Comparison of ENCODE assay signal across 8 cellular contexts in genomic region chr18:63676526-63676925, GRCh38. TPM values are rescaled to one million over a fixed set of nuclear protein-coding genes. Genes with fewer than 3 reads are reported as not detected.
DNase-seq lines count a peak whose midpoint lies in the region; ATAC-seq lines count a peak whose summit lies in the region.

No MANE protein-coding gene starts in this region.

- no peaks in the 10 kb centered on the region for H3K4me1 Mint-ChIP-seq in activated naive CD4-positive, alpha-beta T cell treated with anti-CD3 and anti-CD28 coated beads for 36 hours (ENCODE audit: low read depth)
- H3K4me1 Mint-ChIP-seq in activated T-cell treated with anti-CD3 and anti-CD28 coated beads, Interleukin-2, amount 50 U/mL, for 72 hours (ENCODE audit: low read depth): no peaks in the 10 kb centered on the region

- no peak overlapping the region for H3K27ac Mint-ChIP-seq in activated naive CD4-positive, alpha-beta T cell treated with anti-CD3 and anti-CD28 coated beads for 36 hours
- no peak overlapping the region for H3K27ac Mint-ChIP-seq in activated naive CD4-positive, alpha-beta T cell treated with anti-CD3 and anti-CD28 coated beads, Interleukin-2, amount 50 U/mL, for 72 hours
- no peak overlapping the region for H3K27ac Mint-ChIP-seq in activated T-cell treated with anti-CD3 and anti-CD28 coated beads, Interleukin-2, amount 50 U/mL, for 72 hours

- H3K36me3 Mint-ChIP-seq in activated naive CD4-positive, alpha-beta T cell treated with anti-CD3 and anti-CD28 coated beads for 36 hours (ENCODE audit: low read depth): no peaks in the 10 kb centered on the region
- no peaks in the 10 kb centered on the region for H3K36me3 Mint-ChIP-seq in activated naive CD4-positive, alpha-beta T cell treated with anti-CD3 and anti-CD28 coated beads, Interleukin-2, amount 50 U/mL, for 72 hours
- H3K36me3 Mint-ChIP-seq in activated T-cell treated with anti-CD3 and anti-CD28 coated beads, Interleukin-2, amount 50 U/mL, for 72 hours (ENCODE audit: insufficient read depth in 2 of 2): no peaks in the 10 kb centered on the region

- DNase-seq in activated naive CD4-positive, alpha-beta T cell treated with anti-CD3 and anti-CD28 coated beads for 36 hours: peak; percentile 4
- DNase-seq in activated naive CD4-positive, alpha-beta T cell treated with anti-CD3 and anti-CD28 coated beads, Interleukin-2, amount 50 U/mL, for 72 hours (ENCODE audit: low spot score in 2 of 2): no peak
- DNase-seq in SK-N-DZ (ENCODE audit: low spot score) (peak; percentile 7), renal cortical epithelial cell (ENCODE audit: low read depth) (peak; percentile 36), NCI-H2081 treated with DMSO at 0.1 percent for 48 hours (lab: John Stamatoyannopoulos, UW) (no peak)
- no peak for DNase-seq in activated T-cell treated with anti-CD3 and anti-CD28 coated beads, Interleukin-2, amount 50 U/mL, for 72 hours

- no peaks in the 10 kb centered on the region for H3K9me3 Mint-ChIP-seq in activated naive CD4-positive, alpha-beta T cell treated with anti-CD3 and anti-CD28 coated beads for 36 hours
- peaks cover 0 to 9% of the 10 kb centered on the region in 2 donors for H3K9me3 Mint-ChIP-seq in activated naive CD4-positive, alpha-beta T cell treated with anti-CD3 and anti-CD28 coated beads, Interleukin-2, amount 50 U/mL, for 72 hours
- H3K9me3 Mint-ChIP-seq in activated T-cell treated with anti-CD3 and anti-CD28 coated beads, Interleukin-2, amount 50 U/mL, for 72 hours: no peaks in the 10 kb centered on the region

- H3K4me3 Mint-ChIP-seq in activated naive CD4-positive, alpha-beta T cell treated with anti-CD3 and anti-CD28 coated beads for 36 hours: no peak overlapping the region
- no peak overlapping the region for H3K4me3 Mint-ChIP-seq in activated T-cell treated with anti-CD3 and anti-CD28 coated beads, Interleukin-2, amount 50 U/mL, for 72 hours

- no peak for ATAC-seq in activated naive CD4-positive, alpha-beta T cell treated with anti-CD3 and anti-CD28 coated beads, Interleukin-2, amount 50 U/mL, for 72 hours
- ATAC-seq in HG03342 (IDR thresholded peaks at IDR 0.05; ENCODE audit: unreplicated experiment) (peak; percentile 81), HG03097 (IDR thresholded peaks at IDR 0.05; ENCODE audit: low FRiP score, unreplicated experiment) (no peak)
- no peak for ATAC-seq in activated T-cell treated with anti-CD3 and anti-CD28 coated beads, Interleukin-2, amount 50 U/mL, for 72 hours (replicated peaks in 1 of 2)

- CTCF ChIA-PET in activated naive CD4-positive, alpha-beta T cell treated with anti-CD3 and anti-CD28 coated beads for 36 hours (lab: Charles Lee): no interaction called here

- intact Hi-C loops in activated naive CD4-positive, alpha-beta T cell treated with anti-CD3 and anti-CD28 coated beads for 36 hours (cut with micrococcal nuclease): loop anchor here (5.0 kb wide), 1 partner anchor 159 kb away; no protein-coding TSS in a partner anchor

- H3K27me3 Mint-ChIP-seq in activated naive CD4-positive, alpha-beta T cell treated with anti-CD3 and anti-CD28 coated beads for 36 hours (ENCODE audit: low read depth): peaks cover 2% of the 10 kb centered on the region
- H3K27me3 Mint-ChIP-seq in activated T-cell treated with anti-CD3 and anti-CD28 coated beads, Interleukin-2, amount 50 U/mL, for 72 hours (ENCODE audit: low read depth): no peaks in the 10 kb centered on the region

RNA-seq across cellular contexts. Expression of gene SERPINB3, which starts 14.8 kb away (rescaled TPM):
- total RNA-seq in activated naive CD4-positive, alpha-beta T cell treated with anti-CD3 and anti-CD28 coated beads for 36 hours: not detected
- not detected for total RNA-seq in activated naive CD4-positive, alpha-beta T cell treated with anti-CD3 and anti-CD28 coated beads, Interleukin-2, amount 50 U/mL, for 72 hours
- 0.39 TPM in 1 of 2 replicates, not detected in the other for polyA plus RNA-seq in SK-N-DZ (2014; cell fraction: cytosol; rRNA removed)
- not detected in 2 replicates for polyA plus RNA-seq in SK-N-DZ (2014; cell fraction: nucleus; rRNA removed)
- total RNA-seq in renal cortical epithelial cell: 0.40 and 1.9 TPM in 2 replicates
- total RNA-seq in activated T-cell treated with anti-CD3 and anti-CD28 coated beads, Interleukin-2, amount 50 U/mL, for 72 hours: not detected

RNA-seq across cellular contexts. Expression of gene SERPINB11, which starts 26.2 kb away (rescaled TPM):
- total RNA-seq in activated naive CD4-positive, alpha-beta T cell treated with anti-CD3 and anti-CD28 coated beads for 36 hours: not detected
- not detected for total RNA-seq in activated naive CD4-positive, alpha-beta T cell treated with anti-CD3 and anti-CD28 coated beads, Interleukin-2, amount 50 U/mL, for 72 hours
- not detected in 2 replicates for polyA plus RNA-seq in SK-N-DZ (2014; cell fraction: cytosol; rRNA removed)
- polyA plus RNA-seq in SK-N-DZ (2014; cell fraction: nucleus; rRNA removed): not detected in 2 replicates
- total RNA-seq in renal cortical epithelial cell: not detected in 2 replicates
- not detected for total RNA-seq in activated T-cell treated with anti-CD3 and anti-CD28 coated beads, Interleukin-2, amount 50 U/mL, for 72 hours

RNA-seq across cellular contexts. Expression of gene SERPINB4, which starts 32.5 kb away (rescaled TPM):
- not detected for total RNA-seq in activated naive CD4-positive, alpha-beta T cell treated with anti-CD3 and anti-CD28 coated beads for 36 hours
- total RNA-seq in activated naive CD4-positive, alpha-beta T cell treated with anti-CD3 and anti-CD28 coated beads, Interleukin-2, amount 50 U/mL, for 72 hours: not detected
- not detected in 2 replicates for polyA plus RNA-seq in SK-N-DZ (2014; cell fraction: cytosol; rRNA removed)
- not detected in 2 replicates for polyA plus RNA-seq in SK-N-DZ (2014; cell fraction: nucleus; rRNA removed)
- 0.17 and 0.35 TPM in 2 replicates for total RNA-seq in renal cortical epithelial cell
- not detected for total RNA-seq in activated T-cell treated with anti-CD3 and anti-CD28 coated beads, Interleukin-2, amount 50 U/mL, for 72 hours

Comparison
In these comparisons a context has a peak if more than half of its experiments do, and no peak if none do; other contexts are left out.
1. DNase-seq: peak in activated naive CD4-positive, alpha-beta T cell treated with anti-CD3 and anti-CD28 coated beads for 36 hours (single experiment), SK-N-DZ (single experiment) and renal cortical epithelial cell (single experiment); none in activated naive CD4-positive, alpha-beta T cell treated with anti-CD3 and anti-CD28 coated beads, Interleukin-2, amount 50 U/mL, for 72 hours (0 of 2), activated T-cell treated with anti-CD3 and anti-CD28 coated beads, Interleukin-2, amount 50 U/mL, for 72 hours (0 of 2) and NCI-H2081 treated with DMSO at 0.1 percent for 48 hours (single experiment).